ENCODE assay signal across 12 cellular contexts in genomic region chr4:2867758-2868491, GRCh38. TPM values are rescaled to one million over a fixed set of nuclear protein-coding genes. Genes with fewer than 3 reads are reported as not detected.
DNase-seq lines count a peak whose midpoint lies in the region; ATAC-seq and TF ChIP-seq lines count a peak whose summit lies in the region.
"Had no signal": no experiment of that assay in that cellular context is flagged by ENCODE, and none has a peak within 500 bp of the region (broad histone marks: within the 10 kb centered on the region; RNA-seq: fewer than 3 reads in every experiment).

No MANE protein-coding gene starts in this region.

- H3K4me3 Mint-ChIP-seq in activated T-cell treated with anti-CD3 and anti-CD28 coated beads, Interleukin-2, amount 50 U/mL, for 24 hours = no peak overlapping the region
- H3K4me3 Mint-ChIP-seq in mesothelial cell of epicardium = peak overlapping the region; percentile 49

- H3K4me1 Mint-ChIP-seq in activated T-cell treated with anti-CD3 and anti-CD28 coated beads, Interleukin-2, amount 50 U/mL, for 24 hours (ENCODE audit: low read depth) = peaks cover 76% of the 10 kb centered on the region
- peaks cover 58% of the 10 kb centered on the region for H3K4me1 Mint-ChIP-seq in mesothelial cell of epicardium

- H3K27ac Mint-ChIP-seq in activated T-cell treated with anti-CD3 and anti-CD28 coated beads, Interleukin-2, amount 50 U/mL, for 24 hours = peak overlapping the region; percentile 20
- peak overlapping the region; percentile 84 for H3K27ac Mint-ChIP-seq in mesothelial cell of epicardium

- H3K4me3 ChIP-seq in endocrine pancreas (ENCODE audit: control insufficient read depth, insufficient read depth, low read length) (peak overlapping the region; percentile 48), upper lobe of left lung (peak overlapping the region in 3 of 4 donors; percentile 16 to 42 (median 38))

- H3K36me3 Mint-ChIP-seq in activated T-cell treated with anti-CD3 and anti-CD28 coated beads, Interleukin-2, amount 50 U/mL, for 24 hours (ENCODE audit: low read depth) = peaks cover 12% of the 10 kb centered on the region
- no peaks in the 10 kb centered on the region for H3K36me3 Mint-ChIP-seq in mesothelial cell of epicardium

- TF ChIP-seq POLR2A in upper lobe of left lung (IDR thresholded peaks at IDR 0.05) = peak in 1 of 4 donors; percentile 32

- no peaks in the 10 kb centered on the region for H3K9me3 Mint-ChIP-seq in activated T-cell treated with anti-CD3 and anti-CD28 coated beads, Interleukin-2, amount 50 U/mL, for 24 hours
- no peaks in the 10 kb centered on the region for H3K9me3 Mint-ChIP-seq in mesothelial cell of epicardium

- WGBS in upper lobe of left lung, 2 donors = 30 to 34% methylated on average over 9 to 10 of the region's 10 CpGs

- H3K9me3 ChIP-seq in endocrine pancreas (ENCODE audit: control insufficient read depth, low read length) (no peaks in the 10 kb centered on the region), upper lobe of left lung (no peaks in the 10 kb centered on the region)

- no peak overlapping the region for H3K9ac ChIP-seq in endocrine pancreas (ENCODE audit: control insufficient read depth, insufficient read depth, low read length)

- H3K27ac ChIP-seq in upper lobe of left lung = peak overlapping the region; percentile 75 to 88 (median 80)
- H3K27ac ChIP-seq: C4-2B had no signal

- no peaks in the 10 kb centered on the region for H3K36me3 ChIP-seq in endocrine pancreas (ENCODE audit: control insufficient read depth, insufficient read depth, low read length)
- no peaks in the 10 kb centered on the region for H3K36me3 ChIP-seq in upper lobe of left lung

- ATAC-seq in upper lobe of left lung (ENCODE audit: low FRiP score in 2 of 2) = peak; percentile 74 to 81
- ATAC-seq in GM19452 (IDR thresholded peaks at IDR 0.05; ENCODE audit: unreplicated experiment) = no peak
- no peak for ATAC-seq in GM18870 (IDR thresholded peaks at IDR 0.05; ENCODE audit: unreplicated experiment)
- ATAC-seq: Panc1 had no signal

- H3K27me3 Mint-ChIP-seq in activated T-cell treated with anti-CD3 and anti-CD28 coated beads, Interleukin-2, amount 50 U/mL, for 24 hours = no peaks in the 10 kb centered on the region
- no peaks in the 10 kb centered on the region for H3K27me3 Mint-ChIP-seq in mesothelial cell of epicardium (ENCODE audit: low read depth)

- peaks cover 18% of the 10 kb centered on the region for H3K4me1 ChIP-seq in endocrine pancreas (ENCODE audit: control insufficient read depth, insufficient read depth, low read length)
- peaks cover 80 to 99% (median 92%) of the 10 kb centered on the region in 4 donors for H3K4me1 ChIP-seq in upper lobe of left lung

- no peaks in the 10 kb centered on the region for H3K27me3 ChIP-seq in endocrine pancreas (ENCODE audit: control insufficient read depth, insufficient read depth, low read length)
- no peaks in the 10 kb centered on the region for H3K27me3 ChIP-seq in upper lobe of left lung

- no peak for DNase-seq in activated T-cell treated with anti-CD3 and anti-CD28 coated beads, Interleukin-2, amount 50 U/mL, for 24 hours
- DNase-seq in activated T-cell treated with anti-CD3 and anti-CD28 coated beads for 4 hours (no peak), mesothelial cell of epicardium (ENCODE audit: low spot score in 2 of 2, unreplicated experiment in 2 of 2) (no peak), upper lobe of left lung (peak in 1 of 2 donors; percentile 36), SW480 (ENCODE audit: low spot score) (no peak)
- DNase-seq: GOT3; stimulated activated CD4-positive, alpha-beta T cell treated with anti-CD3 and anti-CD28 coated beads, Interleukin-4, amount 100 ng/mL, for 1 hour had no signal

- no peak for TF ChIP-seq EP300 in upper lobe of left lung (IDR thresholded peaks at IDR 0.05)

- no peak for TF ChIP-seq CTCF in mesothelial cell of epicardium (IDR thresholded peaks at IDR 0.05; ENCODE audit: unreplicated experiment)
- TF ChIP-seq CTCF in upper lobe of left lung (IDR thresholded peaks at IDR 0.05) = no peak

RNA-seq across cellular contexts. Expression of gene ADD1, which starts 24.3 kb away (rescaled TPM):
- total RNA-seq in mesothelial cell of epicardium (277 to 297 TPM (median 287 TPM) in 3 replicates), upper lobe of left lung (100 to 1,000 TPM; 184 to 651 (median 290) TPM)

Comparison
In these comparisons a context has a peak if more than half of its experiments do, and no peak if none do; other contexts are left out.
1. ATAC-seq: peak in upper lobe of left lung (2 of 2); none in GM19452 (single experiment) and GM18870 (single experiment).